Comparison of ENCODE assay signal across 9 cellular contexts in the genomic region with DNA sequence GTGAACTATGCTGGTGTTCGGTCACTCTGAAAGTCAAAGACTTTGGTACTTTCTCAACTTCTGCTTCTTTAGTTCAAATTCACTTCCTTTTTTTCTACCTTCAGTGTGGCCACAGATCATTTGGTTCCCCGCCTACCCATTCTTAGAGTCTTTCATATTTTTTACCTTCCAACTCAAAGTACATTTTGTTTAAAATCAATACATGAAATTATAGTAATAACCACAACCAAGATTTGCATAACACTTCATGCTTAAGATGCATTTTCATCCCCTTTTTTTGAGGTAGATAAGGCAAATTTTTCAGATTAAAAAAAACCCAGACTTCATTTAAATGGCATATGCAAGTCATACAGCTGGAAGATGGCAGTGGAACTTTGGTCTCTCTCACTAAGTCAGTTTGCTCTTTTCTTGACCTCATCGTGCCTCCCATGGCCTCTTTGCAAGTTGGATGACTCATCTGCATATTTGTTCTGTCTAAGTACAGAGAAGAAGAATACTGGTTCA. TPM values are rescaled to one million over a fixed set of nuclear protein-coding genes. Genes with fewer than 3 reads are reported as not detected.
A peak's percentile ranks its signal among the peaks of the same experiment; 100 is the strongest.
DNase-seq lines count a peak whose midpoint lies in the region; ATAC-seq and TF ChIP-seq lines count a peak whose summit lies in the region.
"Had no signal": no experiment of that assay in that cellular context is flagged by ENCODE, and none has a peak within 500 bp of the region (broad histone marks: within the 10 kb centered on the region; RNA-seq: fewer than 3 reads in every experiment).

No MANE protein-coding gene starts in this region.

- peaks cover 4% of the 10 kb centered on the region for H3K27me3 Mint-ChIP-seq in endodermal cell (ENCODE audit: insufficient read depth)

- in situ Hi-C loops in brain microvascular endothelial cell (cut with HindIII; ENCODE audit: low pct_ligation_motif_present, low sequenced_read_pairs): no loop called here

- TF ChIP-seq POLR2A in lower leg skin (IDR thresholded peaks at IDR 0.05): no peak

- H3K4me1 Mint-ChIP-seq in endodermal cell: peaks cover 37% of the 10 kb centered on the region

- H3K4me3 ChIP-seq in brain microvascular endothelial cell (ENCODE audit: low read depth, low read length) (no peak overlapping the region), lower leg skin (ENCODE audit: low read depth, poor library complexity, severe bottlenecking) (no peak overlapping the region), endodermal cell (ENCODE audit: low read length) (no peak overlapping the region)

- H3K4me3 Mint-ChIP-seq in endodermal cell: no peak overlapping the region

- intact Hi-C loops in lower leg skin (cut with DNase I; ENCODE audit: low total_unique reads): no loop called here

- H3K4me1 ChIP-seq in endodermal cell (ENCODE audit: control insufficient read depth, insufficient read depth, low read length): peaks cover 6% of the 10 kb centered on the region

- peaks cover 6% of the 10 kb centered on the region for H3K36me3 Mint-ChIP-seq in endodermal cell (ENCODE audit: low read depth)

- H3K27ac ChIP-seq in brain microvascular endothelial cell: no peak overlapping the region
- no peak overlapping the region for H3K27ac ChIP-seq in endodermal cell (ENCODE audit: low read depth, low read length)

- peaks cover 18% of the 10 kb centered on the region for H3K9me3 ChIP-seq in endodermal cell (ENCODE audit: control insufficient read depth, low read length)

- no peak overlapping the region for H3K27ac Mint-ChIP-seq in endodermal cell

- 64 to 68% methylated on average over 3 of the region's 3 CpGs for WGBS in lower leg skin, 2 donors
- 76 to 80% methylated on average over 3 of the region's 3 CpGs for WGBS in endodermal cell (ENCODE audit: insufficient coverage in 1 of 2, insufficient read length in 1 of 2), 2 experiments

- H3K36me3 ChIP-seq in brain microvascular endothelial cell (replicated peaks) (no peaks in the 10 kb centered on the region), endodermal cell (ENCODE audit: control insufficient read depth, insufficient read depth, low read length) (no peaks in the 10 kb centered on the region)

- no peak overlapping the region for H3K9ac ChIP-seq in endodermal cell (ENCODE audit: extremely low read depth, low read length, poor library complexity, severe bottlenecking)

- TF ChIP-seq CTCF in brain microvascular endothelial cell (IDR thresholded peaks at IDR 0.05; ENCODE audit: low read depth, low read length, missing control alignments): no peak
- no peak for TF ChIP-seq CTCF in lower leg skin (IDR thresholded peaks at IDR 0.05)
- no peak for TF ChIP-seq CTCF in endodermal cell (conservative IDR thresholded peaks at IDR 0.05)

- peak; percentile 61 for ATAC-seq in GM21515 (IDR thresholded peaks at IDR 0.05; ENCODE audit: unreplicated experiment)
- ATAC-seq in HG03457 (IDR thresholded peaks at IDR 0.05; ENCODE audit: unreplicated experiment): peak; percentile 38

- DNase-seq in EL: peak; percentile 15
- DNase-seq in brain microvascular endothelial cell: peak; percentile 65
- DNase-seq in lower leg skin (ENCODE audit: low spot score in 2 of 2): no peak
- no peak for DNase-seq in endodermal cell
- no peak for DNase-seq in NCI-H2107 treated with DMSO at 0.1 percent for 48 hours (lab: John Stamatoyannopoulos, UW; ENCODE audit: unreplicated experiment)
- DNase-seq in T-helper 2 cell: no peak

- H3K27me3 ChIP-seq in brain microvascular endothelial cell (replicated peaks): no peaks in the 10 kb centered on the region
- no peaks in the 10 kb centered on the region for H3K27me3 ChIP-seq in endodermal cell (ENCODE audit: control insufficient read depth, insufficient read depth, low read length, poor library complexity, severe bottlenecking)

- H3K9me3 Mint-ChIP-seq in endodermal cell: peaks cover 17% of the 10 kb centered on the region

RNA-seq across cellular contexts. Expression of a gene that starts 11.9 kb away (rescaled TPM):
- total RNA-seq in lower leg skin: 10 to 100 TPM in 1 of 4 donors, 1 to 10 TPM in 3; 2.6 to 17.7 (median 5.0) TPM
- total RNA-seq in endodermal cell: 10 to 100 TPM; 12.2 to 14.5 TPM
- 6.3 TPM for polyA plus RNA-seq in endodermal cell (2013, experiment 1 of 2)
- polyA plus RNA-seq in endodermal cell (2013, experiment 2 of 2): 6.6 TPM
- total RNA-seq: osteocyte had no signal

Comparison
In these comparisons a context has a peak if more than half of its experiments do, and no peak if none do; other contexts are left out.
1. DNase-seq: peak in EL (single experiment) and brain microvascular endothelial cell (single experiment); none in lower leg skin (0 of 2), endodermal cell (single experiment), NCI-H2107 treated with DMSO at 0.1 percent for 48 hours (single experiment) and T-helper 2 cell (0 of 5).